8 cellular contexts compared by ENCODE assay signal in the genomic region with DNA sequence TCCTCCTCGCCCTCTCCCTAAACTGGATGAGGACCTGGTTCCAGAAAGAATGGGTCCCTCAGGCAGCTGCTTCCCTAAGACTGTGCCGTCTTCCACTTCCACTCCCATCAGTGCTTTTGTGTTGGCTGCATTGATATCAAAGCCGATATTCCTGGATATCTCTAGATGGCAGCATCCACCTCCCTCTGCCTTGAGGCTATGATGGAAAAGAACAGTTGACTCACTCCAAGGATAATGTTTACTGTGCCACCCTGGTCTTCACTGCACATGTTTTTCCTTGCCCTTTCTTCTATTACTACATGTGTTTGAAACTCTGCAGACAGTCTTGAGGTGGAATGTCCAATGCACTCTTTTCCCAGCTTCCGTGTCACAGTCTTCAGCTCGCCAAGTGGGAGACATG.
DNase-seq lines count a peak whose midpoint lies in the region; ATAC-seq and TF ChIP-seq lines count a peak whose summit lies in the region.

No MANE protein-coding gene starts in this region.

- DNase-seq in ACHN = peak; percentile 37
- peak; percentile 55 for DNase-seq in IMR-90
- peak in 2 of 4 donors; percentile 14 to 21 for DNase-seq in body of pancreas
- peak; percentile 60 for DNase-seq in left kidney (ENCODE audit: low read depth, low spot score)
- DNase-seq in GM19238 (ENCODE audit: insufficient read length, low spot score) = no peak
- DNase-seq in activated T-cell treated with anti-CD3 and anti-CD28 coated beads, Interleukin-2, amount 50 U/mL, for 4 hours = no peak
- DNase-seq in activated CD4-positive, alpha-beta T cell treated with anti-CD3 and anti-CD28 coated beads for 48 hours = no peak
- DNase-seq in activated T-helper 2 cell treated with anti-CD3 and anti-CD28 coated beads, Interferon-gamma antibody, Interleukin-2, Interleukin-4, amounts not matched to agents 10 μg/mL and 5 μg/mL and 100 μg/mL, durations not matched to agents 14 hours and 24 hours and 36 hours (ENCODE audit: low spot score) = no peak

- H3K4me1 Mint-ChIP-seq in activated T-cell treated with anti-CD3 and anti-CD28 coated beads, Interleukin-2, amount 50 U/mL, for 4 hours (ENCODE audit: low read depth) = no peaks in the 10 kb centered on the region
- H3K4me1 Mint-ChIP-seq in activated T-helper 2 cell treated with anti-CD3 and anti-CD28 coated beads, Interferon-gamma antibody, Interleukin-2, Interleukin-4, amounts not matched to agents 10 μg/mL and 5 μg/mL and 100 μg/mL, durations not matched to agents 14 hours and 24 hours and 36 hours (ENCODE audit: low read depth) = peaks cover 3% of the 10 kb centered on the region

- H3K9ac ChIP-seq in IMR-90 (ENCODE audit: low read depth, low read length) = no peak overlapping the region

- dilution Hi-C loops in IMR-90 (cut with HindIII; ENCODE audit: low sequenced_read_pairs, unreplicated experiment) = no loop called here

- peak overlapping the region; percentile 13 for H2AFZ ChIP-seq in IMR-90 (replicated peaks; ENCODE audit: low read length, poor library complexity)

- H3K4me2 ChIP-seq in IMR-90 (ENCODE audit: low read depth, low read length) = no peak overlapping the region

- TF ChIP-seq CTCF in IMR-90 (conservative IDR thresholded peaks at IDR 0.05; ENCODE audit: low read depth, low read length) = peak; percentile 61
- peak in 4 of 7 experiments; percentile 30 to 47 (median 38) for TF ChIP-seq CTCF in body of pancreas (IDR thresholded peaks at IDR 0.05)

- in situ Hi-C loops in ACHN (cut with HindIII; ENCODE audit: low pct_ligation_motif_present, low pct_unique_long_range_greater_than_20kb, low sequenced_read_pairs) = loop anchor here (25.0 kb wide), 1 partner anchor 380 kb away; the partner anchor contains the start of gene CD180
- in situ Hi-C loops in IMR-90 (cut with MboI; ENCODE audit: low sequenced_read_pairs) = loop anchor here (5.0 to 25.0 kb wide), 2 partner anchors 400 to 1455 kb away; no protein-coding TSS in a partner anchor

- H3K9me1 ChIP-seq in IMR-90 (ENCODE audit: insufficient read depth, low read length) = no peaks in the 10 kb centered on the region

- POLR2A ChIA-PET in IMR-90 (lab: Charles Lee; ENCODE audit: unreplicated experiment) = no interaction called here

- ATAC-seq in IMR-90 (ENCODE audit: low read depth) = peak; percentile 93
- peak; percentile 62 for ATAC-seq in body of pancreas
- no peak for ATAC-seq in activated T-cell treated with anti-CD3 and anti-CD28 coated beads, Interleukin-2, amount 50 U/mL, for 4 hours

- H3K18ac ChIP-seq in IMR-90 (ENCODE audit: low read depth, low read length) = no peak overlapping the region

- H4K91ac ChIP-seq in IMR-90 (ENCODE audit: insufficient read depth, low read depth, low read length) = no peak overlapping the region

- H3K36me3 ChIP-seq in IMR-90 (ENCODE audit: control insufficient read depth, insufficient read depth, low read length) (no peaks in the 10 kb centered on the region), body of pancreas (replicated peaks in 1 of 2; ENCODE audit: insufficient read depth in 1 of 2, low read depth in 2 of 2) (no peaks in the 10 kb centered on the region)

- H3K27ac ChIP-seq in IMR-90 (ENCODE audit: insufficient read depth, low read length) = no peak overlapping the region
- no peak overlapping the region for H3K27ac ChIP-seq in body of pancreas

- intact Hi-C loops in IMR-90 (cut with micrococcal nuclease) = loop anchor here (1.0 to 10.0 kb wide), 2 partner anchors 402 to 1447 kb away; no protein-coding TSS in a partner anchor
- intact Hi-C loops in body of pancreas (cut with DNase I) = no loop called here
- intact Hi-C loops in activated T-helper 2 cell treated with anti-CD3 and anti-CD28 coated beads, Interferon-gamma antibody, Interleukin-2, Interleukin-4, amounts not matched to agents 10 μg/mL and 5 μg/mL and 100 μg/mL, durations not matched to agents 14 hours and 24 hours and 36 hours (cut with micrococcal nuclease) = no loop called here

- H3K23ac ChIP-seq in IMR-90 (ENCODE audit: low read depth, low read length) = no peak overlapping the region

- H2AK9ac ChIP-seq in IMR-90 (replicated peaks; ENCODE audit: low read depth, low read length, poor library complexity) = no peak overlapping the region

- H3K4me1 ChIP-seq in IMR-90 (ENCODE audit: control insufficient read depth, insufficient read depth, low read length) (no peaks in the 10 kb centered on the region), body of pancreas (peaks cover 3% of the 10 kb centered on the region)

- H4K5ac ChIP-seq in IMR-90 (ENCODE audit: low read depth, low read length) = no peak overlapping the region

- H3K27me3 Mint-ChIP-seq in activated T-cell treated with anti-CD3 and anti-CD28 coated beads, Interleukin-2, amount 50 U/mL, for 4 hours (ENCODE audit: low read depth) = peaks cover 34% of the 10 kb centered on the region
- peaks cover 54% of the 10 kb centered on the region for H3K27me3 Mint-ChIP-seq in activated T-helper 2 cell treated with anti-CD3 and anti-CD28 coated beads, Interferon-gamma antibody, Interleukin-2, Interleukin-4, amounts not matched to agents 10 μg/mL and 5 μg/mL and 100 μg/mL, durations not matched to agents 14 hours and 24 hours and 36 hours (ENCODE audit: low read depth)

- no peak overlapping the region for H4K8ac ChIP-seq in IMR-90 (ENCODE audit: low read depth in 2 of 2, low read length in 2 of 2)

- no peaks in the 10 kb centered on the region for H3K9me3 Mint-ChIP-seq in activated T-cell treated with anti-CD3 and anti-CD28 coated beads, Interleukin-2, amount 50 U/mL, for 4 hours
- no peaks in the 10 kb centered on the region for H3K9me3 Mint-ChIP-seq in activated T-helper 2 cell treated with anti-CD3 and anti-CD28 coated beads, Interferon-gamma antibody, Interleukin-2, Interleukin-4, amounts not matched to agents 10 μg/mL and 5 μg/mL and 100 μg/mL, durations not matched to agents 14 hours and 24 hours and 36 hours

- H3K27ac Mint-ChIP-seq in activated T-helper 2 cell treated with anti-CD3 and anti-CD28 coated beads, Interferon-gamma antibody, Interleukin-2, Interleukin-4, amounts not matched to agents 10 μg/mL and 5 μg/mL and 100 μg/mL, durations not matched to agents 14 hours and 24 hours and 36 hours = no peak overlapping the region

- H2BK5ac ChIP-seq in IMR-90 (ENCODE audit: low read depth, low read length, poor library complexity, severe bottlenecking) = no peak overlapping the region

- no peak overlapping the region for H3K4me3 ChIP-seq in IMR-90 (ENCODE audit: insufficient read depth, low read depth, low read length)
- H3K4me3 ChIP-seq in body of pancreas = no peak overlapping the region

- no peaks in the 10 kb centered on the region for H4K20me1 ChIP-seq in IMR-90 (ENCODE audit: insufficient read depth, low read length)

- H2AK5ac ChIP-seq in IMR-90 (ENCODE audit: low read depth, low read length) = no peak overlapping the region

- no peaks in the 10 kb centered on the region for H3K9me3 ChIP-seq in IMR-90 (ENCODE audit: control insufficient read depth, insufficient read depth, low read length)
- no peaks in the 10 kb centered on the region for H3K9me3 ChIP-seq in body of pancreas

- no peak overlapping the region for H3K4me3 Mint-ChIP-seq in activated T-cell treated with anti-CD3 and anti-CD28 coated beads, Interleukin-2, amount 50 U/mL, for 4 hours
- H3K4me3 Mint-ChIP-seq in activated T-helper 2 cell treated with anti-CD3 and anti-CD28 coated beads, Interferon-gamma antibody, Interleukin-2, Interleukin-4, amounts not matched to agents 10 μg/mL and 5 μg/mL and 100 μg/mL, durations not matched to agents 14 hours and 24 hours and 36 hours (ENCODE audit: low read depth) = no peak overlapping the region

- peaks cover 12% of the 10 kb centered on the region for H3K27me3 ChIP-seq in IMR-90 (ENCODE audit: control insufficient read depth, insufficient read depth, low read length)
- no peaks in the 10 kb centered on the region for H3K27me3 ChIP-seq in body of pancreas

- H2BK120ac ChIP-seq in IMR-90 (ENCODE audit: low read depth, low read length) = no peak overlapping the region

- H3K56ac ChIP-seq in IMR-90 (ENCODE audit: extremely low read depth, insufficient read depth, low read length) = no peak overlapping the region

- no peak for TF ChIP-seq POLR2A in IMR-90 (IDR thresholded peaks at IDR 0.05; ENCODE audit: low read depth, low read length)
- no peak for TF ChIP-seq POLR2A in body of pancreas (IDR thresholded peaks at IDR 0.05)

- no peaks in the 10 kb centered on the region for H3K36me3 Mint-ChIP-seq in activated T-cell treated with anti-CD3 and anti-CD28 coated beads, Interleukin-2, amount 50 U/mL, for 4 hours (ENCODE audit: insufficient read depth)
- H3K36me3 Mint-ChIP-seq in activated T-helper 2 cell treated with anti-CD3 and anti-CD28 coated beads, Interferon-gamma antibody, Interleukin-2, Interleukin-4, amounts not matched to agents 10 μg/mL and 5 μg/mL and 100 μg/mL, durations not matched to agents 14 hours and 24 hours and 36 hours (ENCODE audit: low read depth) = no peaks in the 10 kb centered on the region

- no peak overlapping the region for H3K14ac ChIP-seq in IMR-90 (replicated peaks; ENCODE audit: low read depth, low read length)

- H2BK15ac ChIP-seq in IMR-90 (ENCODE audit: low read depth, low read length) = no peak overlapping the region

- H3K4ac ChIP-seq in IMR-90 (ENCODE audit: low read depth, low read length) = no peak overlapping the region

- no peak overlapping the region for H2BK20ac ChIP-seq in IMR-90 (ENCODE audit: low read depth, low read length)

- H3K79me1 ChIP-seq in IMR-90 (ENCODE audit: low read depth in 1 of 2, low read length in 2 of 2) = no peaks in the 10 kb centered on the region

- 65% methylated on average over 2 of the region's 5 CpGs; no CpG with 5 or more reads in 1 of the 2 experiments for WGBS in IMR-90 (ENCODE audit: extremely low coverage in 2 of 2, insufficient read length in 1 of 2), 2 experiments
- WGBS in body of pancreas, 2 donors = 68 to 69% methylated on average over 5 of the region's 5 CpGs

- CTCF ChIA-PET in IMR-90 (lab: Yijun Ruan, JAX) = no interaction called here

- no TSS peak for BruUV-seq in IMR-90 (replicated peaks; lab: Mats Ljungman, UMichigan)

- TF ChIP-seq RAD21 in IMR-90 (IDR thresholded peaks at IDR 0.05; ENCODE audit: low read length) = peak; percentile 73

TF ChIP-seq in IMR-90, 13 proteins besides CTCF, POLR2A, EP300 and RAD21:
- TF ChIP-seq SMC3 (IDR thresholded peaks at IDR 0.05; ENCODE audit: low read depth, low read length) = peak; percentile 47
- TF ChIP-seq BHLHE40 (IDR thresholded peaks at IDR 0.05; ENCODE audit: low read depth, low read length) = no peak

Comparison
In these comparisons a context has a peak if more than half of its experiments do, and no peak if none do; other contexts are left out.
1. DNase-seq: peak in ACHN (single experiment), IMR-90 (single experiment) and left kidney (single experiment); none in GM19238 (single experiment), activated T-cell treated with anti-CD3 and anti-CD28 coated beads, Interleukin-2, amount 50 U/mL, for 4 hours (single experiment), activated CD4-positive, alpha-beta T cell treated with anti-CD3 and anti-CD28 coated beads for 48 hours (single experiment) and activated T-helper 2 cell treated with anti-CD3 and anti-CD28 coated beads, Interferon-gamma antibody, Interleukin-2, Interleukin-4, amounts not matched to agents 10 μg/mL and 5 μg/mL and 100 μg/mL, durations not matched to agents 14 hours and 24 hours and 36 hours (single experiment).
2. ATAC-seq: peak in IMR-90 (single experiment) and body of pancreas (single experiment); none in activated T-cell treated with anti-CD3 and anti-CD28 coated beads, Interleukin-2, amount 50 U/mL, for 4 hours (0 of 2).